ENCODE assay signal across 37 cellular contexts in genomic region chr2:99856119-99856518, GRCh38.
"Had no signal": no experiment of that assay in that cellular context is flagged by ENCODE, and none has a peak within 500 bp of the region (broad histone marks: within the 10 kb centered on the region; RNA-seq: fewer than 3 reads in every experiment).

No MANE protein-coding gene starts in this region.

- H3K4me3 ChIP-seq: ascending aorta, cardiac muscle cell had no signal

- H3K4me3 Mint-ChIP-seq: activated CD4-positive, alpha-beta memory T cell treated with anti-CD3 and anti-CD28 coated beads, Interleukin-2, amount 10 ng/mL, durations not matched to agents 7 days and 5 days; activated CD4-positive, alpha-beta T cell treated with anti-CD3 and anti-CD28 coated beads for 36 hours; activated CD4-positive, alpha-beta T cell treated with anti-CD3 and anti-CD28 coated beads, Interleukin-2, amount 10 ng/mL, durations not matched to agents 7 days and 5 days; activated CD8-positive, alpha-beta memory T cell treated with anti-CD3 and anti-CD28 coated beads, Interleukin-2, amount 10 ng/mL, durations not matched to agents 7 days and 5 days; activated CD8-positive, alpha-beta T cell treated with anti-CD3 and anti-CD28 coated beads, Interleukin-2, amount 10 ng/mL, durations not matched to agents 7 days and 5 days; activated naive CD4-positive, alpha-beta T cell treated with anti-CD3 and anti-CD28 coated beads, Interleukin-2, amount 10 ng/mL, durations not matched to agents 7 days and 5 days; activated naive CD4-positive, alpha-beta T cell treated with anti-CD3 and anti-CD28 coated beads, Interleukin-2, amount 50 U/mL, for 24 hours; activated naive CD8-positive, alpha-beta T cell; activated naive CD8-positive, alpha-beta T cell treated with anti-CD3 and anti-CD28 coated beads, Interleukin-2, amount 10 ng/mL, durations not matched to agents 7 days and 5 days; activated naive CD8-positive, alpha-beta T cell treated with anti-CD3 and anti-CD28 coated beads, Interleukin-2, amount 50 U/mL, for 24 hours; activated T-cell treated with anti-CD3 and anti-CD28 coated beads, Interleukin-2, amount 50 U/mL, for 24 hours; brain; T-helper 1 cell treated with Interleukin-12 subunit alpha and Interleukin-12 subunit beta and Interleukin-4 antibody, amounts not matched to agents 30 μg/mL and 1 μg/mL, for 36 hours; T-helper 2 cell treated with Interferon-gamma antibody and Interleukin-4, amounts not matched to agents 5 μg/mL and 100 μg/mL, for 36 hours; WTC11 had no signal

- DNase-seq: activated CD4-positive, alpha-beta memory T cell treated with anti-CD3 and anti-CD28 coated beads, Interleukin-2, amount 10 ng/mL, durations not matched to agents 7 days and 5 days; activated CD4-positive, alpha-beta T cell treated with anti-CD3 and anti-CD28 coated beads for 1 hour; activated CD4-positive, alpha-beta T cell treated with anti-CD3 and anti-CD28 coated beads for 36 hours; activated CD4-positive, alpha-beta T cell treated with anti-CD3 and anti-CD28 coated beads for 48 hours; activated CD4-positive, alpha-beta T cell treated with anti-CD3 and anti-CD28 coated beads, Interleukin-2, amount 10 ng/mL, durations not matched to agents 7 days and 5 days; activated CD4-positive, alpha-beta T cell treated with anti-CD3 and anti-CD28 coated beads, Interleukin-2, amount 50 U/mL, for 48 hours; activated CD4-positive, CD25-positive, alpha-beta regulatory T cell; activated CD8-positive, alpha-beta memory T cell treated with anti-CD3 and anti-CD28 coated beads for 24 hours; activated CD8-positive, alpha-beta memory T cell treated with anti-CD3 and anti-CD28 coated beads, Interleukin-2, amount 10 ng/mL, durations not matched to agents 7 days and 5 days; activated CD8-positive, alpha-beta memory T cell treated with anti-CD3 and anti-CD28 coated beads, Interleukin-2, amount 50 U/mL, for 48 hours; activated CD8-positive, alpha-beta T cell treated with anti-CD3 and anti-CD28 coated beads, Interleukin-2, amount 10 ng/mL, durations not matched to agents 7 days and 5 days; activated effector memory CD4-positive, alpha-beta T cell treated with Interleukin-2 at 50 U/mL for 16 hours; activated gamma-delta T cell; activated naive CD4-positive, alpha-beta T cell treated with anti-CD3 and anti-CD28 coated beads, Interleukin-2, amount 10 ng/mL, durations not matched to agents 7 days and 5 days; activated naive CD4-positive, alpha-beta T cell treated with Interleukin-2 at 50 U/mL for 16 hours; activated naive CD8-positive, alpha-beta T cell treated with anti-CD3 and anti-CD28 coated beads, Interleukin-2, amount 10 ng/mL, durations not matched to agents 7 days and 5 days; activated naive CD8-positive, alpha-beta T cell treated with anti-CD3 and anti-CD28 coated beads, Interleukin-2, amount 50 U/mL, for 24 hours; activated T-cell treated with anti-CD3 and anti-CD28 coated beads, Interleukin-2, amount 50 U/mL, for 24 hours; activated T-cell treated with anti-CD3 and anti-CD28 coated beads, Interleukin-2, amount 50 U/mL, for 48 hours; amygdala; anterior cingulate cortex; caudate nucleus; T-helper 1 cell; T-helper 2 cell; T-helper 9 cell; WERI-Rb-1 had no signal

- H3K27me3 Mint-ChIP-seq: activated CD4-positive, alpha-beta T cell treated with anti-CD3 and anti-CD28 coated beads for 36 hours; activated CD4-positive, alpha-beta T cell treated with anti-CD3 and anti-CD28 coated beads, Interleukin-2, amount 10 ng/mL, durations not matched to agents 7 days and 5 days; activated naive CD4-positive, alpha-beta T cell treated with anti-CD3 and anti-CD28 coated beads, Interleukin-2, amount 10 ng/mL, durations not matched to agents 7 days and 5 days; activated naive CD4-positive, alpha-beta T cell treated with anti-CD3 and anti-CD28 coated beads, Interleukin-2, amount 50 U/mL, for 24 hours; activated naive CD8-positive, alpha-beta T cell; activated naive CD8-positive, alpha-beta T cell treated with anti-CD3 and anti-CD28 coated beads, Interleukin-2, amount 50 U/mL, for 24 hours; activated T-cell treated with anti-CD3 and anti-CD28 coated beads, Interleukin-2, amount 50 U/mL, for 24 hours; brain had no signal

- H3K36me3 Mint-ChIP-seq: activated CD8-positive, alpha-beta memory T cell treated with anti-CD3 and anti-CD28 coated beads, Interleukin-2, amount 10 ng/mL, durations not matched to agents 7 days and 5 days; activated naive CD4-positive, alpha-beta T cell treated with anti-CD3 and anti-CD28 coated beads, Interleukin-2, amount 10 ng/mL, durations not matched to agents 7 days and 5 days; activated naive CD8-positive, alpha-beta T cell; activated naive CD8-positive, alpha-beta T cell treated with anti-CD3 and anti-CD28 coated beads, Interleukin-2, amount 10 ng/mL, durations not matched to agents 7 days and 5 days; WTC11 had no signal

- H3K9me3 Mint-ChIP-seq: activated CD4-positive, alpha-beta memory T cell treated with anti-CD3 and anti-CD28 coated beads, Interleukin-2, amount 10 ng/mL, durations not matched to agents 7 days and 5 days; activated CD4-positive, alpha-beta T cell treated with anti-CD3 and anti-CD28 coated beads, Interleukin-2, amount 10 ng/mL, durations not matched to agents 7 days and 5 days; activated naive CD4-positive, alpha-beta T cell treated with anti-CD3 and anti-CD28 coated beads, Interleukin-2, amount 10 ng/mL, durations not matched to agents 7 days and 5 days; activated naive CD4-positive, alpha-beta T cell treated with anti-CD3 and anti-CD28 coated beads, Interleukin-2, amount 50 U/mL, for 24 hours; activated naive CD8-positive, alpha-beta T cell treated with anti-CD3 and anti-CD28 coated beads, Interleukin-2, amount 10 ng/mL, durations not matched to agents 7 days and 5 days; activated naive CD8-positive, alpha-beta T cell treated with anti-CD3 and anti-CD28 coated beads, Interleukin-2, amount 50 U/mL, for 24 hours; activated T-cell treated with anti-CD3 and anti-CD28 coated beads, Interleukin-2, amount 50 U/mL, for 24 hours; activated T-helper 2 cell treated with anti-CD3 and anti-CD28 coated beads, Interferon-gamma antibody, Interleukin-2, Interleukin-4, amounts not matched to agents 10 μg/mL and 5 μg/mL and 100 μg/mL, durations not matched to agents 14 hours and 24 hours and 36 hours; T-helper 1 cell treated with Interleukin-12 subunit alpha and Interleukin-12 subunit beta and Interleukin-4 antibody, amounts not matched to agents 30 μg/mL and 1 μg/mL, for 36 hours; T-helper 2 cell treated with Interferon-gamma antibody and Interleukin-4, amounts not matched to agents 5 μg/mL and 100 μg/mL, for 36 hours; WTC11 had no signal

- H3K36me3 ChIP-seq: ascending aorta, cardiac muscle cell, WERI-Rb-1 had no signal

- ATAC-seq: activated CD4-positive, alpha-beta T cell treated with anti-CD3 and anti-CD28 coated beads for 36 hours; activated CD4-positive, CD25-positive, alpha-beta regulatory T cell treated with anti-CD3 and anti-CD28 coated beads, Interleukin-2, amount 50 U/mL, for 24 hours; activated CD8-positive, alpha-beta memory T cell treated with anti-CD3 and anti-CD28 coated beads, Interleukin-2, amount 10 ng/mL, durations not matched to agents 7 days and 5 days; activated CD8-positive, alpha-beta T cell treated with anti-CD3 and anti-CD28 coated beads, Interleukin-2, amount 10 ng/mL, durations not matched to agents 7 days and 5 days; activated naive CD8-positive, alpha-beta T cell treated with anti-CD3 and anti-CD28 coated beads, Interleukin-2, amount 50 U/mL, for 24 hours; WTC11 had no signal

- H3K4me1 Mint-ChIP-seq: WTC11 had no signal

- H3K27ac Mint-ChIP-seq: activated CD4-positive, alpha-beta memory T cell treated with anti-CD3 and anti-CD28 coated beads, Interleukin-2, amount 10 ng/mL, durations not matched to agents 7 days and 5 days; activated CD4-positive, alpha-beta T cell treated with anti-CD3 and anti-CD28 coated beads for 36 hours; activated CD4-positive, alpha-beta T cell treated with anti-CD3 and anti-CD28 coated beads, Interleukin-2, amount 10 ng/mL, durations not matched to agents 7 days and 5 days; activated CD8-positive, alpha-beta memory T cell treated with anti-CD3 and anti-CD28 coated beads, Interleukin-2, amount 10 ng/mL, durations not matched to agents 7 days and 5 days; activated CD8-positive, alpha-beta T cell treated with anti-CD3 and anti-CD28 coated beads, Interleukin-2, amount 10 ng/mL, durations not matched to agents 7 days and 5 days; activated naive CD4-positive, alpha-beta T cell treated with anti-CD3 and anti-CD28 coated beads, Interleukin-2, amount 10 ng/mL, durations not matched to agents 7 days and 5 days; activated naive CD4-positive, alpha-beta T cell treated with anti-CD3 and anti-CD28 coated beads, Interleukin-2, amount 50 U/mL, for 24 hours; activated naive CD8-positive, alpha-beta T cell; activated naive CD8-positive, alpha-beta T cell treated with anti-CD3 and anti-CD28 coated beads, Interleukin-2, amount 10 ng/mL, durations not matched to agents 7 days and 5 days; activated naive CD8-positive, alpha-beta T cell treated with anti-CD3 and anti-CD28 coated beads, Interleukin-2, amount 50 U/mL, for 24 hours; activated T-cell treated with anti-CD3 and anti-CD28 coated beads, Interleukin-2, amount 50 U/mL, for 24 hours; activated T-helper 2 cell treated with anti-CD3 and anti-CD28 coated beads, Interferon-gamma antibody, Interleukin-2, Interleukin-4, amounts not matched to agents 10 μg/mL and 5 μg/mL and 100 μg/mL, durations not matched to agents 14 hours and 24 hours and 36 hours; T-helper 1 cell treated with Interleukin-12 subunit alpha and Interleukin-12 subunit beta and Interleukin-4 antibody, amounts not matched to agents 30 μg/mL and 1 μg/mL, for 36 hours; T-helper 2 cell treated with Interferon-gamma antibody and Interleukin-4, amounts not matched to agents 5 μg/mL and 100 μg/mL, for 36 hours; WTC11 had no signal

- H3K27ac ChIP-seq: ascending aorta, cardiac muscle cell, WERI-Rb-1 had no signal

- FAIRE-seq: bronchial epithelial cell had no signal
